ENCODE assay signal across 8 cellular contexts in the genomic region with DNA sequence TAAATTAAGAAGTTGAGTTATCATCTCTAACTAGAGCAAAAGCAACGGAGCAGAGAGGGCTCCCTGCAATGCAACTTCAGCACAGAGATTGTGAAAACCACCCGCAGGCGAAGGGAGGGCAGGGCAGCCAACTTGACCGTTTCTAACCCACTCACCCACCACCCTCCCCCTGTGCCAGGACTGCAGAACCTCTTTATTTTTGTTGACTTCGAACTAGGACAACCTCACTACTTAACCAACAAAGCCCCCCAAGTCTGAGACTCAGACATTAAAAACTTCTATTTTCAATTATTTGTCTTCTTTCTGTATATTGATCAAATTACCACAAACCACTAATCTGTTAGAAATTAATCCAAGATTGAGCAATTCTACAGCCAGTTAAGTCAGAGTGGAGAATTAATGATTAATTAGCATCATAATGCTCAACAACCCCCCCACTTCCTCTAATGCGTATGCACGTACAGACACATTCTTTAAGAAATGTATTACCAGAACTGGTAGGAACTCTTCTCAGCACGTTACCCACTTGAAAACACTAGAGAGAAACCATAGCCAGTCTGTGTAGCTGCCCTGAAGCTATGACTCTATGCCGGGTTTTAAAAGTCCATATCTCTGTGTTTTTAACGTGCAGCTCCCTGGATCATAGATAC. TPM values are rescaled to one million over a fixed set of nuclear protein-coding genes. Genes with fewer than 3 reads are reported as not detected.
DNase-seq lines count a peak whose midpoint lies in the region; ATAC-seq and TF ChIP-seq lines count a peak whose summit lies in the region.

No MANE protein-coding gene starts in this region.

- no peaks in the 10 kb centered on the region for H4K20me1 ChIP-seq in OCI-LY3 (ENCODE audit: insufficient read depth, low read length)

- peak overlapping the region; percentile 91 for H3K9ac ChIP-seq in OCI-LY3 (ENCODE audit: low read length)

- in situ Hi-C loops in transverse colon (cut with MboI; ENCODE audit: low pct_ligation_motif_present in 1 of 4, low pct_unique_long_range_greater_than_20kb in 1 of 4, low sequenced_read_pairs in 3 of 4): no loop called here

- H3K27me3 Mint-ChIP-seq in activated CD8-positive, alpha-beta memory T cell treated with anti-CD3 and anti-CD28 coated beads, Interleukin-2, amount 10 ng/mL, durations not matched to agents 7 days and 5 days: peaks cover 44% of the 10 kb centered on the region

- H3K4me1 ChIP-seq in OCI-LY3 (ENCODE audit: low read length): peaks cover 37% of the 10 kb centered on the region
- H3K4me1 ChIP-seq in transverse colon: peaks cover 38 to 66% (median 59%) of the 10 kb centered on the region in 4 donors

- TF ChIP-seq CTCF in OCI-LY3 (IDR thresholded peaks at IDR 0.05; ENCODE audit: low read depth, low read length) (no peak), fibroblast of the aortic adventitia (IDR thresholded peaks at IDR 0.05; ENCODE audit: insufficient read depth, low read length) (peak; percentile 47), transverse colon (IDR thresholded peaks at IDR 0.05) (peak in 2 of 5 experiments; percentile 15 to 46)

- H3K4me2 ChIP-seq in OCI-LY3 (ENCODE audit: low read length): peak overlapping the region; percentile 96

- H3K27ac Mint-ChIP-seq in activated CD8-positive, alpha-beta memory T cell treated with anti-CD3 and anti-CD28 coated beads, Interleukin-2, amount 10 ng/mL, durations not matched to agents 7 days and 5 days: no peak overlapping the region

- peak overlapping the region; percentile 85 for H3K27ac ChIP-seq in OCI-LY3 (ENCODE audit: low read length)
- peak overlapping the region; percentile 93 to 94 (median 94) for H3K27ac ChIP-seq in transverse colon

- H3K36me3 ChIP-seq in OCI-LY3 (replicated peaks; ENCODE audit: low read depth, low read length): peaks cover 50% of the 10 kb centered on the region
- H3K36me3 ChIP-seq in transverse colon: no peaks in the 10 kb centered on the region

- H3K4me3 Mint-ChIP-seq in activated CD8-positive, alpha-beta memory T cell treated with anti-CD3 and anti-CD28 coated beads, Interleukin-2, amount 10 ng/mL, durations not matched to agents 7 days and 5 days: no peak overlapping the region

- no peaks in the 10 kb centered on the region for H3K36me3 Mint-ChIP-seq in activated CD8-positive, alpha-beta memory T cell treated with anti-CD3 and anti-CD28 coated beads, Interleukin-2, amount 10 ng/mL, durations not matched to agents 7 days and 5 days

- no peaks in the 10 kb centered on the region for H3K9me3 ChIP-seq in OCI-LY3 (ENCODE audit: insufficient read depth, low read length)
- H3K9me3 ChIP-seq in transverse colon: no peaks in the 10 kb centered on the region

- H3K79me2 ChIP-seq in OCI-LY3 (ENCODE audit: low read length): peaks cover 73% of the 10 kb centered on the region

- CTCF ChIA-PET in activated CD8-positive, alpha-beta memory T cell treated with anti-CD3 and anti-CD28 coated beads, Interleukin-2, amount 10 ng/mL, durations not matched to agents 7 days and 5 days (lab: Charles Lee): interaction anchor here (0.9 to 4.9 kb wide), 4 partner anchors 9 to 56 kb away, joined by 3 to 39 read pairs (median 3); no protein-coding TSS in a partner anchor

- peak; percentile 40 for DNase-seq in activated CD8-positive, alpha-beta memory T cell treated with anti-CD3 and anti-CD28 coated beads, Interleukin-2, amount 10 ng/mL, durations not matched to agents 7 days and 5 days
- DNase-seq in activated CD8-positive, alpha-beta memory T cell treated with anti-CD3 and anti-CD28 coated beads, Interleukin-2, amount 50 U/mL, for 4 hours: no peak
- DNase-seq in fibroblast of the aortic adventitia (ENCODE audit: low read depth) (peak; percentile 50), transverse colon (peak; percentile 31), GM19240 (ENCODE audit: insufficient read length, low spot score) (no peak), germinal center (ENCODE audit: low spot score) (no peak)
- DNase-seq in activated CD4-positive, CD25-positive, alpha-beta regulatory T cell treated with anti-CD3 and anti-CD28 coated beads, Interleukin-2, amount 50 U/mL, for 72 hours: no peak

- peaks cover 32% of the 10 kb centered on the region for H3K4me1 Mint-ChIP-seq in activated CD8-positive, alpha-beta memory T cell treated with anti-CD3 and anti-CD28 coated beads, Interleukin-2, amount 10 ng/mL, durations not matched to agents 7 days and 5 days

- no peak for ATAC-seq in activated CD8-positive, alpha-beta memory T cell treated with anti-CD3 and anti-CD28 coated beads, Interleukin-2, amount 10 ng/mL, durations not matched to agents 7 days and 5 days

- TF ChIP-seq POLR2A in transverse colon (IDR thresholded peaks at IDR 0.05): no peak

- H3K27me3 ChIP-seq in OCI-LY3 (ENCODE audit: low read depth, low read length) (no peaks in the 10 kb centered on the region), transverse colon (no peaks in the 10 kb centered on the region)

- TF ChIP-seq EP300 in transverse colon (IDR thresholded peaks at IDR 0.05; ENCODE audit: low read depth): no peak

- no peaks in the 10 kb centered on the region for H3K9me3 Mint-ChIP-seq in activated CD8-positive, alpha-beta memory T cell treated with anti-CD3 and anti-CD28 coated beads, Interleukin-2, amount 10 ng/mL, durations not matched to agents 7 days and 5 days (ENCODE audit: low read depth)

- WGBS in transverse colon (ENCODE audit: low coverage in 1 of 2), 2 donors: 26 to 36% methylated on average over 7 to 10 of the region's 10 CpGs

- intact Hi-C loops in transverse colon (cut with DNase I; ENCODE audit: low total_unique reads): loop anchor here (5.0 kb wide), 1 partner anchor 128 kb away; no protein-coding TSS in a partner anchor

- H3K4me3 ChIP-seq in OCI-LY3 (ENCODE audit: low read length) (peak overlapping the region; percentile 83), fibroblast of the aortic adventitia (ENCODE audit: low read depth, low read length) (no peak overlapping the region), transverse colon (peak overlapping the region in 2 of 4 donors; percentile 3 to 78)

- no peak overlapping the region for H2AFZ ChIP-seq in OCI-LY3 (ENCODE audit: low read depth, low read length)

RNA-seq across cellular contexts. Expression of a gene that starts 2.0 kb away (rescaled TPM):
- 1 to 10 TPM; 3.4 to 5.0 TPM for total RNA-seq in activated CD8-positive, alpha-beta memory T cell treated with anti-CD3 and anti-CD28 coated beads, Interleukin-2, amount 10 ng/mL, durations not matched to agents 7 days and 5 days
- total RNA-seq in fibroblast of the aortic adventitia (ENCODE audit: low replicate concordance): 8.3 and 25.8 TPM in 2 replicates
- 100 to 1,000 TPM; 150 to 329 (median 294) TPM for total RNA-seq in transverse colon

Comparison
In these comparisons a context has a peak if more than half of its experiments do, and no peak if none do; other contexts are left out.
1. DNase-seq: peak in activated CD8-positive, alpha-beta memory T cell treated with anti-CD3 and anti-CD28 coated beads, Interleukin-2, amount 10 ng/mL, durations not matched to agents 7 days and 5 days (single experiment), fibroblast of the aortic adventitia (single experiment) and transverse colon (single experiment); none in activated CD8-positive, alpha-beta memory T cell treated with anti-CD3 and anti-CD28 coated beads, Interleukin-2, amount 50 U/mL, for 4 hours (single experiment), GM19240 (single experiment), activated CD4-positive, CD25-positive, alpha-beta regulatory T cell treated with anti-CD3 and anti-CD28 coated beads, Interleukin-2, amount 50 U/mL, for 72 hours (single experiment) and germinal center (single experiment).